ENCODE assay signal across 12 cellular contexts in genomic region chr11:46364056-46364455, GRCh38. TPM values are rescaled to one million over a fixed set of nuclear protein-coding genes. Genes with fewer than 3 reads are reported as not detected.
A peak's percentile ranks its signal among the peaks of the same experiment; 100 is the strongest.
DNase-seq lines count a peak whose midpoint lies in the region; ATAC-seq and TF ChIP-seq lines count a peak whose summit lies in the region.
"Had no signal": no experiment of that assay in that cellular context is flagged by ENCODE, and none has a peak within 500 bp of the region (broad histone marks: within the 10 kb centered on the region; RNA-seq: fewer than 3 reads in every experiment).

No MANE protein-coding gene starts in this region.

- H3K9me3 ChIP-seq in CD4-positive, alpha-beta T cell (ENCODE audit: control insufficient read depth, low read length), result no peaks in the 10 kb centered on the region
- no peaks in the 10 kb centered on the region for H3K9me3 ChIP-seq in PC-3 (ENCODE audit: low read length)
- H3K9me3 ChIP-seq in endocrine pancreas (ENCODE audit: control insufficient read depth, low read length), result no peaks in the 10 kb centered on the region
- H3K9me3 ChIP-seq in osteoblast (ENCODE audit: low read depth, low read length), result no peaks in the 10 kb centered on the region
- H3K9me3 ChIP-seq: MG63 had no signal

- intact Hi-C loops in CD4-positive, alpha-beta T cell (cut with DNase I, micrococcal nuclease), result no loop called here
- intact Hi-C loops in PC-3 (cut with micrococcal nuclease), result no loop called here

- H3K36me3 ChIP-seq in PC-3 (ENCODE audit: low read depth, low read length) (peaks cover under 1% of the 10 kb centered on the region; the same call in 1 of the 2 replicates), endocrine pancreas (ENCODE audit: control insufficient read depth, insufficient read depth, low read length) (no peaks in the 10 kb centered on the region), osteoblast (ENCODE audit: insufficient read depth, low read length) (peaks cover 10% of the 10 kb centered on the region)

- H3K79me2 ChIP-seq in PC-3 (ENCODE audit: low read length) (peaks cover 18% of the 10 kb centered on the region), osteoblast (ENCODE audit: insufficient read depth, low read length) (peaks cover 41% of the 10 kb centered on the region)

- peak overlapping the region; percentile 39 for H3K27ac ChIP-seq in CD4-positive, alpha-beta T cell (ENCODE audit: low read depth, low read length)
- peak overlapping the region; percentile 97 for H3K27ac ChIP-seq in PC-3 (ENCODE audit: low read length)
- H3K27ac ChIP-seq in osteoblast (ENCODE audit: low read depth, low read length), result peak overlapping the region; percentile 88

- H3F3A ChIP-seq in PC-3 (ENCODE audit: low read length, unreplicated experiment), result no peaks in the 10 kb centered on the region

- H3K4me1 ChIP-seq in PC-3 (ENCODE audit: insufficient read depth, low read length) (peaks cover 26% of the 10 kb centered on the region), endocrine pancreas (ENCODE audit: control insufficient read depth, insufficient read depth, low read length) (no peaks in the 10 kb centered on the region), osteoblast (ENCODE audit: insufficient read depth, low read length) (peaks cover 33% of the 10 kb centered on the region)

- no peaks in the 10 kb centered on the region for H3K27me3 ChIP-seq in CD4-positive, alpha-beta T cell (ENCODE audit: control insufficient read depth, insufficient read depth, low read length)
- H3K27me3 ChIP-seq in PC-3 (ENCODE audit: low read length) (no peaks in the 10 kb centered on the region), endocrine pancreas (ENCODE audit: control insufficient read depth, insufficient read depth, low read length) (no peaks in the 10 kb centered on the region), osteoblast (ENCODE audit: insufficient read depth, low read length) (no peaks in the 10 kb centered on the region)
- H3K27me3 ChIP-seq: MG63 had no signal

- CTCF ChIA-PET in CD4-positive, alpha-beta T cell (lab: Charles Lee), result interaction anchor here (4.7 to 5.3 kb wide), 2 partner anchors 12 to 16 kb away, joined by 32 to 34 read pairs; partner anchors contain the start of gene DGKZ
- CTCF ChIA-PET in PC-3 (lab: Charles Lee), result interaction anchor here (0.6 to 1.4 kb wide), 2 partner anchors 19 to 120 kb away, joined by 3 read pairs; no protein-coding TSS in a partner anchor
- CTCF ChIA-PET in WTC11 (lab: Charles Lee), result interaction anchor here (0.6 to 11.8 kb wide), 4 partner anchors 12 to 37 kb away, joined by 3 to 231 read pairs (median 4); no protein-coding TSS in a partner anchor

- TF ChIP-seq CTCF in CD4-positive, alpha-beta T cell (IDR thresholded peaks at IDR 0.05), result no peak
- no peak for TF ChIP-seq CTCF in PC-3 (conservative IDR thresholded peaks at IDR 0.05; ENCODE audit: low read depth, low read length)
- no peak for TF ChIP-seq CTCF in osteoblast (IDR thresholded peaks at IDR 0.05; ENCODE audit: extremely low read depth, low read depth, low read length)
- no peak for TF ChIP-seq CTCF in WTC11 (IDR thresholded peaks at IDR 0.05)

- no peak overlapping the region for H2AFZ ChIP-seq in PC-3 (ENCODE audit: low read length)
- H2AFZ ChIP-seq in osteoblast (ENCODE audit: low read length), result no peak overlapping the region

- H3K4me1 Mint-ChIP-seq in CD4-positive, alpha-beta T cell (ENCODE audit: low read depth), result peaks cover 67% of the 10 kb centered on the region
- H3K4me1 Mint-ChIP-seq in WTC11, result peaks cover 31% of the 10 kb centered on the region

- H3K27ac Mint-ChIP-seq in CD4-positive, alpha-beta T cell, result peak overlapping the region; percentile 59
- H3K27ac Mint-ChIP-seq in WTC11, result no peak overlapping the region

- H3K4me3 ChIP-seq in PC-3 (ENCODE audit: low read length) (0 out of 2 replicates have a peak overlapping the region, but pooled peaks have one; percentile 9), endocrine pancreas (ENCODE audit: control insufficient read depth, insufficient read depth, low read length) (no peak overlapping the region), osteoblast (ENCODE audit: insufficient read depth, low read length) (no peak overlapping the region)
- H3K4me3 ChIP-seq: MG63 had no signal

- no TSS peak for BruUV-seq in PC-3 (replicated peaks; lab: Mats Ljungman, UMichigan)

- H3K4me3 Mint-ChIP-seq in CD4-positive, alpha-beta T cell, result no peak overlapping the region
- H3K4me3 Mint-ChIP-seq in WTC11, result no peak overlapping the region
- H3K4me3 Mint-ChIP-seq: stimulated activated memory B cell treated with anti-CD40 and anti-IgM and Interleukin-4, amounts not matched to agents 10 μg/mL and 1 μg/mL and 100 μg/mL, for 72 hours had no signal

- H3K9me3 Mint-ChIP-seq in CD4-positive, alpha-beta T cell, result no peaks in the 10 kb centered on the region
- H3K9me3 Mint-ChIP-seq in WTC11, result no peaks in the 10 kb centered on the region
- H3K9me3 Mint-ChIP-seq: stimulated activated memory B cell treated with anti-CD40 and anti-IgM and Interleukin-4, amounts not matched to agents 10 μg/mL and 1 μg/mL and 100 μg/mL, for 72 hours had no signal

- H3K4me2 ChIP-seq in PC-3 (ENCODE audit: low read length), result peak overlapping the region; percentile 84
- H3K4me2 ChIP-seq in osteoblast (ENCODE audit: insufficient read depth, low read length), result no peak overlapping the region

- DNase-seq in CD4-positive, alpha-beta T cell, result no peak
- DNase-seq in PC-3 (peak; percentile 25), osteoblast (ENCODE audit: insufficient read length, low spot score, missing footprints) (no peak), cortex of kidney (lab: John Stamatoyannopoulos, UW) (no peak), WTC11 (ENCODE audit: low spot score) (no peak)

- peak overlapping the region; percentile 57 for H3K9ac ChIP-seq in PC-3 (ENCODE audit: low read length)
- peak overlapping the region; percentile 91 for H3K9ac ChIP-seq in endocrine pancreas (ENCODE audit: control insufficient read depth, insufficient read depth, low read length)

- H3K9me2 ChIP-seq in PC-3 (replicated peaks; ENCODE audit: low read length), result no peaks in the 10 kb centered on the region

- no peaks in the 10 kb centered on the region for H3K27me3 Mint-ChIP-seq in CD4-positive, alpha-beta T cell
- no peaks in the 10 kb centered on the region for H3K27me3 Mint-ChIP-seq in WTC11 (ENCODE audit: low read depth)
- H3K27me3 Mint-ChIP-seq: stimulated activated memory B cell treated with anti-CD40 and anti-IgM and Interleukin-4, amounts not matched to agents 10 μg/mL and 1 μg/mL and 100 μg/mL, for 72 hours had no signal

- peaks cover 38% of the 10 kb centered on the region for H3K36me3 Mint-ChIP-seq in CD4-positive, alpha-beta T cell (ENCODE audit: low read depth)
- peaks cover 6% of the 10 kb centered on the region for H3K36me3 Mint-ChIP-seq in WTC11

- POLR2A ChIA-PET in CD4-positive, alpha-beta T cell (lab: Charles Lee), result no interaction called here
- POLR2A ChIA-PET in PC-3 (lab: Charles Lee; ENCODE audit: unreplicated experiment) (no interaction called here), WTC11 (lab: Charles Lee) (no interaction called here)

- H4K20me1 ChIP-seq in PC-3 (ENCODE audit: low read length) (no peaks in the 10 kb centered on the region), osteoblast (ENCODE audit: insufficient read depth, low read length) (peaks cover 22% of the 10 kb centered on the region)

- no peak for ATAC-seq in CD4-positive, alpha-beta T cell (ENCODE audit: poor library complexity)
- ATAC-seq in PC-3 (peak; percentile 2; the same call in 1 of the 2 replicates), HG03175 (IDR thresholded peaks at IDR 0.05; ENCODE audit: unreplicated experiment) (no peak), WTC11 (no peak), GM21723 (IDR thresholded peaks at IDR 0.05; ENCODE audit: unreplicated experiment) (no peak)
- ATAC-seq: stimulated activated memory B cell treated with anti-CD40 and anti-IgM and Interleukin-4, amounts not matched to agents 10 μg/mL and 1 μg/mL and 100 μg/mL, for 72 hours had no signal

TF ChIP-seq in WTC11, 78 proteins besides CTCF, POLR2A, EP300 and RAD21:
- TF ChIP-seq NR3C1 (CRISPR knock-in tag; conservative IDR thresholded peaks at IDR 0.05; ENCODE audit: low read depth), result no peak
- TF ChIP-seq PRRX2 (CRISPR knock-in tag; IDR thresholded peaks at IDR 0.05), result no peak
- no peak for TF ChIP-seq IRF1 (CRISPR knock-in tag; IDR thresholded peaks at IDR 0.05)

RNA-seq across cellular contexts. Expression of gene DGKZ, which starts 16.8 kb away (rescaled TPM):
- total RNA-seq in CD4-positive, alpha-beta T cell, result 100 to 1,000 TPM; 159 to 166 TPM
- total RNA-seq in PC-3 (2014; rRNA removed), result 70.2 and 91.0 TPM in 2 replicates
- total RNA-seq in osteoblast, result 47.1 and 52.5 TPM in 2 replicates
- 107 to 139 TPM (median 115 TPM) in 3 replicates for total RNA-seq in WTC11 (2021)

RNA-seq across cellular contexts. Expression of gene MDK, which starts 17.4 kb away (rescaled TPM):
- total RNA-seq in CD4-positive, alpha-beta T cell, result 1 to 10 TPM; 5.5 to 6.5 TPM
- total RNA-seq in PC-3 (2014; rRNA removed) (184 and 232 TPM in 2 replicates), osteoblast (27.5 and 27.7 TPM in 2 replicates), WTC11 (2021) (560 to 611 TPM (median 602 TPM) in 3 replicates)

RNA-seq across cellular contexts. Expression of gene CHRM4, which starts 27.5 kb away (rescaled TPM):
- 1 to 10 TPM; 3.2 to 3.7 TPM for total RNA-seq in CD4-positive, alpha-beta T cell
- total RNA-seq in PC-3 (2014; rRNA removed) (not detected in 2 replicates), osteoblast (0.29 and 0.36 TPM in 2 replicates), WTC11 (2021) (0.62 to 0.85 TPM (median 0.62 TPM) in 3 replicates)
- total RNA-seq: fibroblast of villous mesenchyme, RPMI7951 had no signal

Comparison
In these comparisons a context has a peak if more than half of its experiments do, and no peak if none do; other contexts are left out.
1. H3K27ac ChIP-seq: peak in every context shown above with its lines; median percentile 97 in PC-3; 88 in osteoblast; 39 in CD4-positive, alpha-beta T cell.